In the genomic region with DNA sequence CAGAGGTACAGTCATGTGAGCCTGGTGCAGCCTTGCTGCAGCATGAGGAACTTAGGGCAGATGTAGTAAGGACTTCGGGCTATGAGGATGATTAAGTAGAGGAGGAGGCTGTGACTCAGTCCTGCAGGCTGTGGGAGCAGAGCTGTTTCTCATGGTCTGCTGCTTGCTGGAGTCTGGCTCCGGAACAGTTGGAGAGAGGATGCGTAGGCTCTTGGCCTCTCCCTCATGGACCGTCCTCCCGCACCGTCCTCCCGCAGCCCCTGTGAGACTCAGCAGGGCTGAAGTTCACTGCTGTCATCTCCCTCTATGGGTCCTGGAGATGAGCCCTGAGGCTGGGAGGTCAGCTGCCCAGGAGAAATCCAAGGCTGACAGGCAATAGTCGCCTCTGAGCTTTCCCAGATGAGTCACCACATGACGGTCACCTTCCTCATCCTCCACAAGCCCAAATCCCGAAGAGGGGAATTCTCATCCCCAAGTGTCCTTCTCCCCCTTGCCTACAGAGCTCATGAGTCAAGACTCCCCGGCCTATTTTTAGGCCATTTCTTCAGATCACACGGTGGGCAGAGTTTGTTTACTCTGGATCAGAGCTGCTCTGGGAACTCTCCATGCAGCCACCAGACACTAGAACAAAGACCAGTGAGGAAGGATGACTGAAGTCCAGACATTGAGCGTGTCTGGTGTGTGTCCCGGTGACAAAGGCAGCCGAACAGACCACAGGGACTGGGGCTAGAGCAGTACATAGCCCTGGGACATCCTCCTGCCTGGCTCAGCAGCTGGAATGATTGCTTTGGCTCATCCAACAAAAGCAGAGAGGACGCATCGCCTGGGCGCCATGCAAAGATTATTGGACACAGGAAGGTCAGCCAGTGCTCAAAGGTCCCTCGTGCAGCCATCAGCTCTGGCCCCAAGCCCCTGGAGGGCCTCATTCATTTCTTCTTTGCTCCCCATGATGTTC, we compare ENCODE assay signal across 8 cellular contexts.
A peak's percentile ranks its signal among the peaks of the same experiment; 100 is the strongest.
DNase-seq lines count a peak whose midpoint lies in the region; ATAC-seq and TF ChIP-seq lines count a peak whose summit lies in the region.
"Not testable (repeated sequence)": the region's sequence is repeated elsewhere in the genome, so short reads cannot be mapped to it uniquely, and the experiment has no call there.

No MANE protein-coding gene starts in this region.

- not testable (repeated sequence) for H3K9me3 Mint-ChIP-seq in endodermal cell

- TF ChIP-seq RAD21 in liver (IDR thresholded peaks at IDR 0.05), result not testable (repeated sequence)

- WGBS in endodermal cell (ENCODE audit: insufficient coverage in 1 of 2, insufficient read length in 1 of 2), 2 experiments, result 91% methylated on average over 16 of the region's 19 CpGs; no CpG with 5 or more reads in 1 of the 2 experiments
- WGBS in liver, result 69% methylated on average over 19 of the region's 19 CpGs

- not testable (repeated sequence) for H3K4me1 ChIP-seq in endodermal cell (ENCODE audit: control insufficient read depth, insufficient read depth, low read length); liver (ENCODE audit: control insufficient read depth in 4 of 4, insufficient read depth in 4 of 4, low read length in 3 of 4)
- H3K4me1 ChIP-seq in vagina, result peaks cover 22% of the 10 kb centered on the region

- not testable (repeated sequence) for H3K27ac Mint-ChIP-seq in endodermal cell

- H3K9ac ChIP-seq in endodermal cell (ENCODE audit: extremely low read depth, low read length, poor library complexity, severe bottlenecking); liver (ENCODE audit: low read depth in 1 of 2, low read length in 2 of 2): not testable (repeated sequence)

- H3K36me3 ChIP-seq in MG63; endodermal cell (ENCODE audit: control insufficient read depth, insufficient read depth, low read length); liver (ENCODE audit: control insufficient read depth in 4 of 4, insufficient read depth in 3 of 4, low read depth in 1 of 4, low read length in 3 of 4); vagina: not testable (repeated sequence)

- peak; percentile 56 for ATAC-seq in Right ventricle myocardium inferior

- H3K27me3 Mint-ChIP-seq in endodermal cell (ENCODE audit: insufficient read depth), result not testable (repeated sequence)

- DNase-seq in EL, result peak; percentile 90
- DNase-seq in MG63, result peak; percentile 93
- peak; percentile 91 for DNase-seq in amniotic epithelial cell (ENCODE audit: low read depth)
- DNase-seq in endodermal cell, result peak; percentile 17
- DNase-seq in Right ventricle myocardium inferior (ENCODE audit: missing footprints); vagina (ENCODE audit: extremely low spot score in 2 of 2): not testable (repeated sequence)
- peak; percentile 38 for DNase-seq in retinal pigment epithelial cell (ENCODE audit: low read depth)

- not testable (repeated sequence) for H3K4me3 ChIP-seq in MG63; endodermal cell (ENCODE audit: low read length); liver (ENCODE audit: low read depth in 1 of 3, low read length in 3 of 3); retinal pigment epithelial cell (ENCODE audit: low read length); vagina

- not testable (repeated sequence) for H3K9me3 ChIP-seq in MG63; endodermal cell (ENCODE audit: control insufficient read depth, low read length); liver (ENCODE audit: control insufficient read depth in 4 of 4, low read length in 3 of 4); vagina

- not testable (repeated sequence) for TF ChIP-seq CTCF in endodermal cell (conservative IDR thresholded peaks at IDR 0.05); liver (IDR thresholded peaks at IDR 0.05; ENCODE audit: low read depth, low read length, missing input control); retinal pigment epithelial cell (conservative IDR thresholded peaks at IDR 0.05; ENCODE audit: low read depth, low read length); vagina (IDR thresholded peaks at IDR 0.05)

- H3K4me1 Mint-ChIP-seq in endodermal cell, result not testable (repeated sequence)

- intact Hi-C loops in Right ventricle myocardium inferior (cut with DNase I); vagina (cut with DNase I): not testable (repeated sequence)

- not testable (repeated sequence) for H3K4me3 Mint-ChIP-seq in endodermal cell

- not testable (repeated sequence) for TF ChIP-seq POLR2A in vagina (IDR thresholded peaks at IDR 0.05)

- not testable (repeated sequence) for H3K36me3 Mint-ChIP-seq in endodermal cell (ENCODE audit: low read depth)

- not testable (repeated sequence) for H3K27me3 ChIP-seq in MG63; endodermal cell (ENCODE audit: control insufficient read depth, insufficient read depth, low read length, poor library complexity, severe bottlenecking); liver (ENCODE audit: control insufficient read depth in 4 of 4, insufficient read depth in 4 of 4, low read length in 3 of 4); vagina

- H3K27ac ChIP-seq in endodermal cell (ENCODE audit: low read depth, low read length), result not testable (repeated sequence)
- peak overlapping the region in 1 of 2 donors; percentile 18 for H3K27ac ChIP-seq in liver (ENCODE audit: low read depth in 1 of 2, low read length in 2 of 2)
- H3K27ac ChIP-seq in vagina, result peak overlapping the region; percentile 81

TF ChIP-seq in liver, 16 proteins besides CTCF, POLR2A, EP300 and RAD21:
- peak; percentile 25 for TF ChIP-seq NR2F2 (IDR thresholded peaks at IDR 0.05)
